ENCODE assay signal across 8 cellular contexts in genomic region chr15:90463381-90463780, GRCh38.
DNase-seq lines count a peak whose midpoint lies in the region; ATAC-seq lines count a peak whose summit lies in the region.

No MANE protein-coding gene starts in this region.

- H3K27ac ChIP-seq in layer of hippocampus (ENCODE audit: low read depth, low read length), result peak overlapping the region; percentile 96

- H3K4me3 Mint-ChIP-seq in central memory CD8-positive, alpha-beta T cell, result no peak overlapping the region

- H3K36me3 Mint-ChIP-seq in central memory CD8-positive, alpha-beta T cell (ENCODE audit: insufficient read depth), result peaks cover 68% of the 10 kb centered on the region

- H3K27ac Mint-ChIP-seq in central memory CD8-positive, alpha-beta T cell (ENCODE audit: low read depth), result peak overlapping the region; percentile 44

- no peaks in the 10 kb centered on the region for H3K27me3 ChIP-seq in layer of hippocampus (ENCODE audit: control insufficient read depth, insufficient read depth, low read length)

- no peak for DNase-seq in Right ventricle myocardium inferior (ENCODE audit: missing footprints)
- no peak for DNase-seq in cardiac septum (ENCODE audit: low spot score)
- no peak for DNase-seq in central memory CD8-positive, alpha-beta T cell (ENCODE audit: low spot score in 2 of 2)
- DNase-seq in LoVo (ENCODE audit: low spot score), result no peak

- ATAC-seq in Right ventricle myocardium inferior (peak; percentile 71), HG03565 (IDR thresholded peaks at IDR 0.05; ENCODE audit: unreplicated experiment) (no peak), HG03432 (IDR thresholded peaks at IDR 0.05; ENCODE audit: unreplicated experiment) (no peak), HG03457 (IDR thresholded peaks at IDR 0.05; ENCODE audit: unreplicated experiment) (no peak)
- ATAC-seq in central memory CD8-positive, alpha-beta T cell (replicated peaks; ENCODE audit: extremely low read depth, poor library complexity, severe bottlenecking), result no peak

- no peaks in the 10 kb centered on the region for H3K27me3 Mint-ChIP-seq in central memory CD8-positive, alpha-beta T cell

- H3K9me3 Mint-ChIP-seq in central memory CD8-positive, alpha-beta T cell, result no peaks in the 10 kb centered on the region

- intact Hi-C loops in Right ventricle myocardium inferior (cut with DNase I) (no loop called here), cardiac septum (cut with DNase I) (no loop called here)

- H3K4me1 Mint-ChIP-seq in central memory CD8-positive, alpha-beta T cell, result peaks cover 27% of the 10 kb centered on the region
